In genomic region chr5:150759334-150759583, GRCh38 we compare ENCODE assay signal across 1 cellular context.
A peak's percentile ranks its signal among the peaks of the same experiment; 100 is the strongest.
TF ChIP-seq lines count a peak whose summit lies in the region.

No MANE protein-coding gene starts in this region.

TF ChIP-seq in K562, 482 proteins besides CTCF, POLR2A, EP300 and RAD21 (continued from another document):
- TF ChIP-seq ZBTB33 (CRISPR knock-in tag; IDR thresholded peaks at IDR 0.05) (no peak), CCNT2 (IDR thresholded peaks at IDR 0.05; ENCODE audit: borderline replicate concordance, extremely low read depth, insufficient read length, low read depth, low read length) (no peak), NCOA6 (IDR thresholded peaks at IDR 0.05) (0 out of 2 replicates have a peak, but pooled peaks have one; percentile 4), ZSCAN32 (CRISPR knock-in tag; IDR thresholded peaks at IDR 0.05) (no peak), ZBTB2 (IDR thresholded peaks at IDR 0.05) (no peak), RFX5 (IDR thresholded peaks at IDR 0.05; ENCODE audit: low read depth, low read length) (no peak), ZNF274 (IDR thresholded peaks at IDR 0.05; ENCODE audit: borderline replicate concordance, low read depth, low read length) (no peak), KAT7 (CRISPR knock-in tag; IDR thresholded peaks at IDR 0.05; ENCODE audit: borderline replicate concordance) (no peak), EZH2 (IDR thresholded peaks at IDR 0.05; ENCODE audit: borderline replicate concordance, low read depth, low read length) (no peak), MGA (IDR thresholded peaks at IDR 0.05) (0 out of 2 replicates have a peak, but pooled peaks have one; percentile 24), HDGF (IDR thresholded peaks at IDR 0.05) (0 out of 2 replicates have a peak, but pooled peaks have one; percentile 46), NCOR1 (IDR thresholded peaks at IDR 0.05) (no peak), TAL1 (IDR thresholded peaks at IDR 0.05) (no peak), CREB3 (tag; conservative IDR thresholded peaks at IDR 0.05; ENCODE audit: low read depth) (0 out of 2 replicates have a peak, but pooled peaks have one; percentile 17), ZNF79 (CRISPR knock-in tag; IDR thresholded peaks at IDR 0.05; ENCODE audit: low read depth) (no peak), ZNF212 (CRISPR knock-in tag; IDR thresholded peaks at IDR 0.05) (no peak), HMGXB4 (CRISPR knock-in tag; IDR thresholded peaks at IDR 0.05) (no peak), AFF4 (CRISPR knock-in tag; IDR thresholded peaks at IDR 0.05) (no peak), ZNF431 (CRISPR knock-in tag; IDR thresholded peaks at IDR 0.05) (no peak), FOSL1 (tag; conservative IDR thresholded peaks at IDR 0.05) (0 out of 2 replicates have a peak, but pooled peaks have one; percentile 2), BRF1 (IDR thresholded peaks at IDR 0.05; ENCODE audit: borderline replicate concordance, extremely low read depth, insufficient read length) (no peak), RCOR1 (IDR thresholded peaks at IDR 0.05; ENCODE audit: borderline replicate concordance in 1 of 2, low read depth in 2 of 2, low read length in 2 of 2) (no peak), RB1 (IDR thresholded peaks at IDR 0.05; ENCODE audit: low read depth) (no peak), XRCC3 (IDR thresholded peaks at IDR 0.05) (no peak), ZNF395 (CRISPR knock-in tag; IDR thresholded peaks at IDR 0.05) (peak; percentile 70)
